Comparison of ENCODE assay signal across 19 cellular contexts in genomic region chr12:3106564-3106963, GRCh38. TPM values are rescaled to one million over a fixed set of nuclear protein-coding genes. Genes with fewer than 3 reads are reported as not detected.
DNase-seq lines count a peak whose midpoint lies in the region; ATAC-seq, FAIRE-seq and TF ChIP-seq lines count a peak whose summit lies in the region.
"Had no signal": no experiment of that assay in that cellular context is flagged by ENCODE, and none has a peak within 500 bp of the region (broad histone marks: within the 10 kb centered on the region; RNA-seq: fewer than 3 reads in every experiment).

No MANE protein-coding gene starts in this region.

- FAIRE-seq in HepG2 (lab: Jason Lieb, UNC), result no peak
- FAIRE-seq: frontal cortex, small intestine had no signal

- DNase-seq in HepG2 (ENCODE audit: low spot score), result no peak
- no peak for DNase-seq in right lobe of liver
- DNase-seq in WTC11 (ENCODE audit: low spot score), result no peak
- no peak for DNase-seq in mesothelial cell of epicardium (ENCODE audit: low spot score in 2 of 2, unreplicated experiment in 2 of 2)
- DNase-seq in upper lobe of right lung, result no peak
- DNase-seq: activated CD4-positive, alpha-beta memory T cell treated with anti-CD3 and anti-CD28 coated beads for 36 hours; CD8-positive, alpha-beta memory T cell; central memory CD4-positive, alpha-beta T cell; erythroblast; NCI-H2029; small intestine; stimulated activated CD4-positive, alpha-beta T cell treated with anti-CD3 and anti-CD28 coated beads, Interleukin-4, amount 100 ng/mL, for 1 hour had no signal

- no peak for TF ChIP-seq RAD21 in HepG2 (CRISPR knock-in tag; IDR thresholded peaks at IDR 0.05)

- H3K9ac ChIP-seq in HepG2 (ENCODE audit: insufficient read depth, low read depth, low read length), result no peak overlapping the region

- H4K20me1 ChIP-seq in HepG2 (ENCODE audit: insufficient read depth, low read length), result no peaks in the 10 kb centered on the region

- H3K79me2 ChIP-seq in HepG2 (ENCODE audit: insufficient read depth, low read length), result peaks cover 21% of the 10 kb centered on the region

- intact Hi-C loops in HepG2 (cut with micrococcal nuclease; ENCODE audit: unreplicated experiment) (no loop called here), right lobe of liver (cut with DNase I) (no loop called here), upper lobe of right lung (cut with DNase I) (no loop called here)

- H3K4me2 ChIP-seq in HepG2 (ENCODE audit: low read depth, low read length), result no peak overlapping the region

- H3K4me1 ChIP-seq in HepG2 (ENCODE audit: insufficient read depth, low read length) (peaks cover 76% of the 10 kb centered on the region), right lobe of liver (peaks cover 0 to 83% (median 24%) of the 10 kb centered on the region in 4 donors), upper lobe of right lung (peaks cover 24% of the 10 kb centered on the region)

- H3K27me3 Mint-ChIP-seq in WTC11 (ENCODE audit: low read depth) (no peaks in the 10 kb centered on the region), mesothelial cell of epicardium (ENCODE audit: low read depth) (no peaks in the 10 kb centered on the region)

- H3K36me3 ChIP-seq in HepG2 (replicated peaks in 1 of 2; ENCODE audit: control insufficient read depth in 1 of 2, insufficient read depth in 2 of 2, low read length in 2 of 2) (peaks cover 1 to 4% of the 10 kb centered on the region in 2 experiments; a peak in 3 of 5 replicates), right lobe of liver (no peaks in the 10 kb centered on the region), upper lobe of right lung (no peaks in the 10 kb centered on the region)

- no TSS peak for BruUV-seq in HepG2 (replicated peaks; lab: Mats Ljungman, UMichigan)

- CTCF ChIA-PET in HepG2 (lab: Yijun Ruan, JAX; ENCODE audit: low intra/inter-chr PET ratio, low total read pairs), result no interaction called here
- CTCF ChIA-PET in WTC11 (lab: Charles Lee), result interaction anchor here (0.5 to 1.1 kb wide), 3 partner anchors 41 to 194 kb away, joined by 3 to 5 read pairs (median 4); no protein-coding TSS in a partner anchor

- no peak overlapping the region for H2AFZ ChIP-seq in HepG2 (ENCODE audit: low read length)

- no peaks in the 10 kb centered on the region for H3K36me3 Mint-ChIP-seq in WTC11
- H3K36me3 Mint-ChIP-seq in mesothelial cell of epicardium, result peaks cover 5% of the 10 kb centered on the region
- H3K36me3 Mint-ChIP-seq: activated CD4-positive, alpha-beta memory T cell treated with anti-CD3 and anti-CD28 coated beads for 36 hours; CD8-positive, alpha-beta memory T cell had no signal

- no peak overlapping the region for H3K4me3 Mint-ChIP-seq in WTC11
- H3K4me3 Mint-ChIP-seq in mesothelial cell of epicardium, result no peak overlapping the region
- H3K4me3 Mint-ChIP-seq: activated CD4-positive, alpha-beta memory T cell treated with anti-CD3 and anti-CD28 coated beads for 36 hours; CD8-positive, alpha-beta memory T cell had no signal

- POLR2A ChIA-PET in HepG2 (lab: Yijun Ruan, JAX), result no interaction called here
- POLR2A ChIA-PET in WTC11 (lab: Charles Lee), result no interaction called here

- H3K27ac ChIP-seq in HepG2 (ENCODE audit: extremely low read length, insufficient read depth, low read length) (peak overlapping the region; percentile 16), right lobe of liver (peak overlapping the region in 1 of 3 donors; percentile 50), upper lobe of right lung (no peak overlapping the region)
- H3K27ac ChIP-seq: HL-60 had no signal

- TF ChIP-seq CTCF in HepG2 (CRISPR knock-in tag; IDR thresholded peaks at IDR 0.05) (no peak), right lobe of liver (IDR thresholded peaks at IDR 0.05) (no peak), WTC11 (IDR thresholded peaks at IDR 0.05) (no peak), mesothelial cell of epicardium (IDR thresholded peaks at IDR 0.05; ENCODE audit: unreplicated experiment) (no peak), upper lobe of right lung (IDR thresholded peaks at IDR 0.05) (no peak)

- H3K9me3 Mint-ChIP-seq in WTC11 (no peaks in the 10 kb centered on the region), mesothelial cell of epicardium (no peaks in the 10 kb centered on the region)
- H3K9me3 Mint-ChIP-seq: activated CD4-positive, alpha-beta memory T cell treated with anti-CD3 and anti-CD28 coated beads for 36 hours had no signal

- 89% methylated on average over 7 of the region's 7 CpGs for WGBS in HepG2 (ENCODE audit: low lambda C conversion rate)
- WGBS in right lobe of liver (ENCODE audit: insufficient coverage, low coverage, low lambda C conversion rate, missing lambda C conversion rate), result 67% methylated on average over 5 of the region's 7 CpGs

- no peak for TF ChIP-seq POLR2A in HepG2 (IDR thresholded peaks at IDR 0.05; ENCODE audit: insufficient read depth in 1 of 2, low read depth in 2 of 2, low read length in 2 of 2)
- no peak for TF ChIP-seq POLR2A in right lobe of liver (IDR thresholded peaks at IDR 0.05)

- in situ Hi-C loops in HepG2 (cut with HindIII; ENCODE audit: extremely low pct_ligation_motif_present, low pct_unique_long_range_greater_than_20kb), result no loop called here

- no peak overlapping the region for H3K27ac Mint-ChIP-seq in WTC11
- H3K27ac Mint-ChIP-seq in mesothelial cell of epicardium, result peak overlapping the region; percentile 36
- H3K27ac Mint-ChIP-seq: activated CD4-positive, alpha-beta memory T cell treated with anti-CD3 and anti-CD28 coated beads for 36 hours; CD8-positive, alpha-beta memory T cell; progenitor cell of endocrine pancreas had no signal

- no peak for TF ChIP-seq EP300 in HepG2 (IDR thresholded peaks at IDR 0.05; ENCODE audit: low read depth in 2 of 2, low read length in 2 of 2)
- TF ChIP-seq EP300 in HepG2 (CRISPR knock-in tag; IDR thresholded peaks at IDR 0.05; ENCODE audit: borderline replicate concordance), result no peak

- H3K27me3 ChIP-seq in HepG2 (ENCODE audit: control insufficient read depth in 1 of 2, insufficient read depth in 2 of 2, low read length in 2 of 2) (no peaks in the 10 kb centered on the region), right lobe of liver (no peaks in the 10 kb centered on the region), upper lobe of right lung (no peaks in the 10 kb centered on the region)

- H3K9me3 ChIP-seq in HepG2 (ENCODE audit: low read length), result no peaks in the 10 kb centered on the region
- no peaks in the 10 kb centered on the region for H3K9me3 ChIP-seq in right lobe of liver
- H3K9me3 ChIP-seq in upper lobe of right lung, result no peaks in the 10 kb centered on the region

- no peak for ATAC-seq in HepG2
- ATAC-seq in right lobe of liver, result no peak
- no peak for ATAC-seq in WTC11
- no peak for ATAC-seq in activated CD4-positive, CD25-positive, alpha-beta regulatory T cell treated with anti-CD3 and anti-CD28 coated beads, Interleukin-2, amount 50 U/mL, for 24 hours
- ATAC-seq in upper lobe of right lung, result no peak
- ATAC-seq in GM21526 (IDR thresholded peaks at IDR 0.05; ENCODE audit: low FRiP score, unreplicated experiment), result no peak
- ATAC-seq in HG03460 (IDR thresholded peaks at IDR 0.05; ENCODE audit: unreplicated experiment), result no peak

- H3K4me1 Mint-ChIP-seq in WTC11, result peaks cover 15% of the 10 kb centered on the region
- H3K4me1 Mint-ChIP-seq in mesothelial cell of epicardium, result peaks cover 56% of the 10 kb centered on the region

- H3K4me3 ChIP-seq in HepG2 (replicated peaks in 1 of 3; ENCODE audit: insufficient read depth in 1 of 3, low read depth in 2 of 3, low read length in 3 of 3), result no peak overlapping the region
- H3K4me3 ChIP-seq in right lobe of liver, result no peak overlapping the region
- no peak overlapping the region for H3K4me3 ChIP-seq in upper lobe of right lung

TF ChIP-seq in HepG2, 621 proteins besides CTCF, POLR2A, EP300 and RAD21 (continues in another document):
- TF ChIP-seq MAFK (conservative IDR thresholded peaks at IDR 0.05 in 1 of 2, IDR thresholded peaks at IDR 0.05 in 1 of 2; ENCODE audit: low read length in 2 of 2), result 0 out of 4 replicates have a peak, but pooled peaks of 1 of the 2 experiments have one; percentile 1

TF ChIP-seq in WTC11, 78 proteins besides CTCF, POLR2A, EP300 and RAD21:
- peak; percentile 47; the same call in 1 of the 2 replicates for TF ChIP-seq ZNF121 (CRISPR knock-in tag; IDR thresholded peaks at IDR 0.05)
- TF ChIP-seq CDX4 (CRISPR knock-in tag; IDR thresholded peaks at IDR 0.05; ENCODE audit: borderline replicate concordance), result no peak

RNA-seq across cellular contexts. Expression of gene TSPAN9, which starts 29.4 kb away (rescaled TPM):
- 11.6 and 18.1 TPM in 2 replicates for total RNA-seq in HepG2 (2016; rRNA removed; fragmentation: Illumina TruSeq; extraction: Trizol)
- total RNA-seq in HepG2 (2016; cell fraction: cytosol; rRNA removed; fragmentation: Illumina TruSeq; extraction: Trizol; ENCODE audit: low read depth), result 2.5 and 3.1 TPM in 2 replicates
- total RNA-seq in HepG2 (2016; cell fraction: insoluble cytoplasmic fraction; rRNA removed; fragmentation: Illumina TruSeq; extraction: Trizol), result 9.6 and 21.5 TPM in 2 replicates
- 4.4 and 4.6 TPM in 2 replicates for total RNA-seq in HepG2 (2016; cell fraction: membrane; rRNA removed; fragmentation: Illumina TruSeq; extraction: Trizol)
- 16.9 and 19.5 TPM in 2 replicates for total RNA-seq in HepG2 (2016; cell fraction: nucleus; rRNA removed; fragmentation: Illumina TruSeq; extraction: Trizol)
- polyA plus RNA-seq in HepG2 (2011; rRNA removed), result 42.3 and 58.2 TPM in 2 replicates
- polyA plus RNA-seq in HepG2 (2011; cell fraction: cytosol; rRNA removed), result 38.6 and 41.6 TPM in 2 replicates
- 55.3 and 55.7 TPM in 2 replicates for polyA plus RNA-seq in HepG2 (2011; cell fraction: nucleus; rRNA removed)
- polyA plus RNA-seq in HepG2 (2012), result 27.2 and 58.7 TPM in 2 replicates
- polyA plus RNA-seq in HepG2 (2016; cell fraction: cytosol; fragmentation: Illumina TruSeq; extraction: Trizol; ENCODE audit: low read depth), result 2.2 and 3.0 TPM in 2 replicates
- polyA plus RNA-seq in HepG2 (2016; cell fraction: insoluble cytoplasmic fraction; fragmentation: Illumina TruSeq; extraction: Trizol; ENCODE audit: low read depth), result 9.6 and 13.8 TPM in 2 replicates
- polyA plus RNA-seq in HepG2 (2016; cell fraction: membrane; fragmentation: Illumina TruSeq; extraction: Trizol; ENCODE audit: low read depth), result 4.1 TPM in 2 replicates
- polyA plus RNA-seq in HepG2 (2016; cell fraction: nucleus; fragmentation: Illumina TruSeq; extraction: Trizol; ENCODE audit: insufficient read depth, low read depth), result 31.0 and 34.1 TPM in 2 replicates
- 9.4 and 96.3 TPM in 2 replicates for polyA minus RNA-seq in HepG2 (2011; rRNA and poly(A)+ RNA removed; ENCODE audit: low replicate concordance)
- 25.1 and 32.3 TPM in 2 replicates for polyA minus RNA-seq in HepG2 (2011; cell fraction: cytosol; rRNA and poly(A)+ RNA removed)
- 27.2 and 29.7 TPM in 2 replicates for polyA minus RNA-seq in HepG2 (2011; cell fraction: nucleus; rRNA and poly(A)+ RNA removed)
- 10 to 100 TPM; 23.7 to 53.2 (median 39.8) TPM for total RNA-seq in right lobe of liver
- total RNA-seq in WTC11 (2021), result 21.8 to 27.6 TPM (median 23.9 TPM) in 3 replicates
- 46.7 to 49.4 TPM (median 48.8 TPM) in 3 replicates for total RNA-seq in mesothelial cell of epicardium
- 81.2 TPM for total RNA-seq in upper lobe of right lung
- total RNA-seq: T-helper 1 cell treated with Interleukin-12 subunit alpha and Interleukin-12 subunit beta and Interleukin-4 antibody, amounts not matched to agents 30 ng/mL and 1 ng/mL, for 36 hours had no signal
- polyA plus RNA-seq: CD8-positive, alpha-beta memory T cell had no signal

Comparison
In these comparisons a context has a peak if more than half of its experiments do, and no peak if none do; other contexts are left out.
1. Of the 50 proteins assayed by ChIP-seq in both HepG2 and WTC11: peak only in HepG2: none; only in WTC11: none; in both: ZNF121; in neither: 49.